1 cellular context compared by ENCODE assay signal in genomic region chr4:94758700-94759399, GRCh38.
TF ChIP-seq lines count a peak whose summit lies in the region.

No MANE protein-coding gene starts in this region.

TF ChIP-seq in H1, 55 proteins besides CTCF, POLR2A, EP300 and RAD21:
- TF ChIP-seq EZH2 (IDR thresholded peaks at IDR 0.05; ENCODE audit: low read depth, low read length, severe bottlenecking), result peak; percentile 61
- TF ChIP-seq KDM4A (IDR thresholded peaks at IDR 0.05; ENCODE audit: low read depth, low read length, severe bottlenecking), result peak; percentile 75
- TF ChIP-seq ATF3 (IDR thresholded peaks at IDR 0.05; ENCODE audit: insufficient read depth, low read depth, low read length), result no peak
- no peak for TF ChIP-seq E2F6 (IDR thresholded peaks at IDR 0.05)
- no peak for TF ChIP-seq TAF1 (IDR thresholded peaks at IDR 0.05; ENCODE audit: low read depth, low read length)
- 0 out of 4 replicates have a peak, but pooled peaks of 1 of the 2 experiments have one; percentile 45 for TF ChIP-seq SIN3A (conservative IDR thresholded peaks at IDR 0.05 in 1 of 2, IDR thresholded peaks at IDR 0.05 in 1 of 2; ENCODE audit: low read depth in 1 of 2, low read length in 2 of 2)
- TF ChIP-seq ASH2L (IDR thresholded peaks at IDR 0.05; ENCODE audit: low read length), result peak; percentile 59
- no peak for TF ChIP-seq SIRT6 (IDR thresholded peaks at IDR 0.05; ENCODE audit: low read length)
- no peak for TF ChIP-seq FOSL1 (IDR thresholded peaks at IDR 0.05; ENCODE audit: insufficient read depth, low read depth, low read length)
- TF ChIP-seq RBBP5 (IDR thresholded peaks at IDR 0.05; ENCODE audit: borderline replicate concordance, low read depth, low read length), result no peak; the same call in 1 of the 2 replicates
- no peak for TF ChIP-seq POLR2AphosphoS5 (IDR thresholded peaks at IDR 0.05; ENCODE audit: low read depth, low read length)
- TF ChIP-seq TEAD4 (IDR thresholded peaks at IDR 0.05; ENCODE audit: low read depth, low read length), result no peak
- TF ChIP-seq RNF2 (IDR thresholded peaks at IDR 0.05; ENCODE audit: borderline replicate concordance, low read depth, low read length, missing control alignments, poor library complexity, severe bottlenecking), result peak; percentile 69
- no peak for TF ChIP-seq SP4 (IDR thresholded peaks at IDR 0.05; ENCODE audit: low read length)
- TF ChIP-seq SUZ12 (IDR thresholded peaks at IDR 0.05; ENCODE audit: low read length), result peak; percentile 76
- TF ChIP-seq JUND (IDR thresholded peaks at IDR 0.05; ENCODE audit: low read length), result no peak
